Comparison of ENCODE assay signal across 20 cellular contexts in genomic region chr6:37096025-37096424, GRCh38.
DNase-seq lines count a peak whose midpoint lies in the region; ATAC-seq, FAIRE-seq and TF ChIP-seq lines count a peak whose summit lies in the region.
"Had no signal": no experiment of that assay in that cellular context is flagged by ENCODE, and none has a peak within 500 bp of the region (broad histone marks: within the 10 kb centered on the region; RNA-seq: fewer than 3 reads in every experiment).

No MANE protein-coding gene starts in this region.

- no peak for DNase-seq in WTC11 (ENCODE audit: low spot score)
- DNase-seq in H1 (ENCODE audit: low read depth in 1 of 2, low spot score in 2 of 2), result no peak
- DNase-seq in mesendoderm, result no peak
- peak in 1 of 2 donors; percentile 41 for DNase-seq in gastrocnemius medialis
- no peak for DNase-seq in HUDEP-2 (lab: John Stamatoyannopoulos, UW; ENCODE audit: unreplicated experiment in 76 of 76)
- DNase-seq: Caco-2, DMS53, MG63, NCI-H1105, NCI-H187, NCI-H69, PC-9 had no signal

- H2BK20ac ChIP-seq in H1 (ENCODE audit: low read length), result no peak overlapping the region

- H3K4me1 ChIP-seq in H1 (replicated peaks in 1 of 4; ENCODE audit: control insufficient read depth in 3 of 4, insufficient read depth in 4 of 4, low read length in 3 of 4), result peaks cover 0 to 7% (median under 1%) of the 10 kb centered on the region in 4 experiments; a peak in 5 of 7 replicates
- H3K4me1 ChIP-seq in mesendoderm (ENCODE audit: control insufficient read depth, low read depth, low read length), result peaks cover 2% of the 10 kb centered on the region
- H3K4me1 ChIP-seq in gastrocnemius medialis, result peaks cover 12 to 25% of the 10 kb centered on the region in 2 donors

- no peaks in the 10 kb centered on the region for H4K20me1 ChIP-seq in H1 (replicated peaks in 1 of 2; ENCODE audit: control insufficient read depth in 1 of 2, insufficient read depth in 2 of 2, low read length in 2 of 2)

- H2BK15ac ChIP-seq in H1 (ENCODE audit: low read length) (0 out of 2 replicates have a peak overlapping the region, but pooled peaks have one; percentile 46), mesendoderm (replicated peaks; ENCODE audit: low read depth) (no peak overlapping the region)

- H3K79me2 ChIP-seq in H1 (ENCODE audit: control insufficient read depth in 1 of 2, insufficient read depth in 2 of 2, low read length in 2 of 2), result no peaks in the 10 kb centered on the region
- H3K79me2 ChIP-seq in mesendoderm (ENCODE audit: control insufficient read depth, insufficient read depth, low read length), result no peaks in the 10 kb centered on the region

- no peak for TF ChIP-seq POLR2A in H1 (IDR thresholded peaks at IDR 0.05; ENCODE audit: control extremely low read depth in 1 of 2, low read depth in 2 of 2, low read length in 2 of 2)
- no peak for TF ChIP-seq POLR2A in gastrocnemius medialis (IDR thresholded peaks at IDR 0.05)

- TF ChIP-seq EP300 in H1 (IDR thresholded peaks at IDR 0.05; ENCODE audit: borderline replicate concordance in 1 of 2, low read depth in 2 of 2, low read length in 2 of 2), result no peak

- ATAC-seq in WTC11 (no peak), gastrocnemius medialis (peak; percentile 27 to 71), GM18867 (IDR thresholded peaks at IDR 0.05; ENCODE audit: unreplicated experiment) (no peak), HG03045 (IDR thresholded peaks at IDR 0.05; ENCODE audit: unreplicated experiment) (no peak), GM21723 (IDR thresholded peaks at IDR 0.05; ENCODE audit: unreplicated experiment) (no peak)
- ATAC-seq: A549, HCT116 had no signal

- no peak overlapping the region for H2BK120ac ChIP-seq in H1 (replicated peaks; ENCODE audit: low read depth, low read length)
- no peak overlapping the region for H2BK120ac ChIP-seq in mesendoderm (ENCODE audit: low read depth, low read length)

- no peaks in the 10 kb centered on the region for H3K36me3 Mint-ChIP-seq in WTC11

- no peaks in the 10 kb centered on the region for H3K9me3 Mint-ChIP-seq in WTC11
- H3K9me3 Mint-ChIP-seq: CD14-positive monocyte had no signal

- H2BK12ac ChIP-seq in H1 (ENCODE audit: low read depth, low read length), result no peak overlapping the region

- H3K18ac ChIP-seq in H1 (ENCODE audit: extremely low read depth, low read length), result no peak overlapping the region
- no peak overlapping the region for H3K18ac ChIP-seq in mesendoderm (ENCODE audit: low read length)

- no peak for TF ChIP-seq RAD21 in H1 (IDR thresholded peaks at IDR 0.05 in 1 of 2, conservative IDR thresholded peaks at IDR 0.05 in 1 of 2; ENCODE audit: low read depth in 2 of 2, low read length in 2 of 2)

- no peak overlapping the region for H4K8ac ChIP-seq in H1 (ENCODE audit: extremely low read depth, insufficient read depth, low read length)
- H4K8ac ChIP-seq in mesendoderm (ENCODE audit: low read depth, low read length), result no peak overlapping the region

- H3K27ac Mint-ChIP-seq in WTC11, result peak overlapping the region; percentile 3; the same call in 1 of the 2 replicates

- in situ Hi-C loops in gastrocnemius medialis (cut with MboI; ENCODE audit: low sequenced_read_pairs in 4 of 4), result loop anchor here in 1 of 4 donors (5.0 kb wide), 1 partner anchor 34 kb away; no protein-coding TSS in a partner anchor

- no peak for TF ChIP-seq CTCF in WTC11 (IDR thresholded peaks at IDR 0.05)
- TF ChIP-seq CTCF in H1 (IDR thresholded peaks at IDR 0.05; ENCODE audit: control extremely low read depth in 1 of 3, insufficient read depth in 1 of 3, low read depth in 1 of 3, low read length in 3 of 3), result no peak
- no peak for TF ChIP-seq CTCF in gastrocnemius medialis (IDR thresholded peaks at IDR 0.05 in 4 of 5, conservative IDR thresholded peaks at IDR 0.05 in 1 of 5)

- H3K14ac ChIP-seq in H1 (ENCODE audit: insufficient read length), result no peak overlapping the region

- H3K56ac ChIP-seq in H1 (replicated peaks; ENCODE audit: insufficient read length, low read depth, low read length) (no peak overlapping the region), mesendoderm (ENCODE audit: low read length) (peak overlapping the region; percentile 39)

- no peak for FAIRE-seq in H1 (lab: Jason Lieb, UNC)
- FAIRE-seq: A549 had no signal

- no peaks in the 10 kb centered on the region; the same call in 1 of the 2 replicates for H3K27me3 Mint-ChIP-seq in WTC11 (ENCODE audit: low read depth)

- CTCF ChIA-PET in WTC11 (lab: Charles Lee), result interaction anchor here (0.6 to 1.8 kb wide), 8 partner anchors 10 to 114 kb away, joined by 3 to 6 read pairs (median 4); no protein-coding TSS in a partner anchor
- CTCF ChIA-PET in H1 (lab: Charles Lee; ENCODE audit: partially characterized antibody), result interaction anchor here (0.7 to 2.4 kb wide), 9 partner anchors 10 to 76 kb away, joined by 3 to 9 read pairs (median 3); no protein-coding TSS in a partner anchor

- H3K4me2 ChIP-seq in H1 (ENCODE audit: insufficient read depth in 1 of 2, low read depth in 2 of 2, low read length in 2 of 2), result no peak overlapping the region
- no peak overlapping the region for H3K4me2 ChIP-seq in mesendoderm (ENCODE audit: low read length)
- H3K4me2 ChIP-seq: A549, PC-9 had no signal

- no peaks in the 10 kb centered on the region for H3K23me2 ChIP-seq in H1 (ENCODE audit: low read depth, low read length)

- H3K4me3 Mint-ChIP-seq in WTC11, result no peak overlapping the region
- H3K4me3 Mint-ChIP-seq: CD14-positive monocyte had no signal

- H3K36me3 ChIP-seq in H1 (ENCODE audit: control insufficient read depth in 2 of 4, insufficient read depth in 4 of 4, low read length in 3 of 4), result no peaks in the 10 kb centered on the region
- H3K36me3 ChIP-seq in mesendoderm (ENCODE audit: control insufficient read depth, insufficient read depth, low read length), result no peaks in the 10 kb centered on the region
- no peaks in the 10 kb centered on the region for H3K36me3 ChIP-seq in gastrocnemius medialis
- H3K36me3 ChIP-seq: MG63 had no signal

- no peak overlapping the region for H4K91ac ChIP-seq in H1 (replicated peaks; ENCODE audit: insufficient read length, low read length)

- intact Hi-C loops in gastrocnemius medialis (cut with DNase I; ENCODE audit: low total_unique reads), result no loop called here

- H3K4ac ChIP-seq in H1 (replicated peaks; ENCODE audit: insufficient read length, low read depth, low read length), result no peak overlapping the region
- no peak overlapping the region for H3K4ac ChIP-seq in mesendoderm (ENCODE audit: low read depth, low read length)

- H3K27ac ChIP-seq in H1 (ENCODE audit: low read depth, low read length) (no peak overlapping the region), mesendoderm (ENCODE audit: low read depth, low read length) (no peak overlapping the region), gastrocnemius medialis (peak overlapping the region; percentile 65 to 78 (median 73))
- H3K27ac ChIP-seq: HL-60, KMS-11, PC-9 had no signal

- H2BK5ac ChIP-seq in H1 (ENCODE audit: low read depth, low read length), result no peak overlapping the region
- no peak overlapping the region for H2BK5ac ChIP-seq in mesendoderm (ENCODE audit: low read length)

- H3K27me3 ChIP-seq in H1 (replicated peaks in 1 of 4; ENCODE audit: control insufficient read depth in 3 of 4, extremely low read depth in 1 of 4, insufficient read depth in 3 of 4, low read length in 3 of 4) (no peaks in the 10 kb centered on the region), mesendoderm (ENCODE audit: insufficient read depth, low read length, poor library complexity) (no peaks in the 10 kb centered on the region), gastrocnemius medialis (no peaks in the 10 kb centered on the region)
- H3K27me3 ChIP-seq: MG63 had no signal

- H3K79me1 ChIP-seq in H1 (ENCODE audit: low read depth, low read length), result no peaks in the 10 kb centered on the region
- no peaks in the 10 kb centered on the region for H3K79me1 ChIP-seq in mesendoderm (ENCODE audit: low read length)

- H3K4me3 ChIP-seq in H1 (ENCODE audit: extremely low read depth in 1 of 4, insufficient read depth in 2 of 4, low read depth in 3 of 4, low read length in 4 of 4) (no peak overlapping the region), mesendoderm (ENCODE audit: low read length) (no peak overlapping the region), gastrocnemius medialis (no peak overlapping the region)
- H3K4me3 ChIP-seq: A549, MG63, PC-9 had no signal

- H3K9ac ChIP-seq in H1 (replicated peaks in 1 of 4; ENCODE audit: extremely low read depth in 1 of 4, low read depth in 3 of 4, low read length in 3 of 4) (no peak overlapping the region), mesendoderm (ENCODE audit: low read length) (no peak overlapping the region)
- H3K9ac ChIP-seq: KMS-11 had no signal

- no peak overlapping the region for H4K5ac ChIP-seq in H1 (ENCODE audit: insufficient read length, low read depth, low read length)
- H4K5ac ChIP-seq in mesendoderm (ENCODE audit: low read length), result no peak overlapping the region

- H3K4me1 Mint-ChIP-seq in WTC11, result peaks cover 31% of the 10 kb centered on the region

- no peak overlapping the region for H3K23ac ChIP-seq in H1 (ENCODE audit: insufficient read length)
- no peak overlapping the region for H3K23ac ChIP-seq in mesendoderm (ENCODE audit: low read length)

- H2AK5ac ChIP-seq in H1 (ENCODE audit: low read depth, low read length), result no peak overlapping the region
- H2AK5ac ChIP-seq in mesendoderm (ENCODE audit: low read length), result no peak overlapping the region

- H2AFZ ChIP-seq in H1 (ENCODE audit: low read length), result no peak overlapping the region
- H2AFZ ChIP-seq: PC-9 had no signal

- POLR2A ChIA-PET in WTC11 (lab: Charles Lee) (interaction anchor here (0.6 to 0.7 kb wide), 2 partner anchors 43 to 50 kb away, joined by 4 to 5 read pairs; no protein-coding TSS in a partner anchor), H1 (lab: Charles Lee; ENCODE audit: partially characterized antibody) (interaction anchor here (0.7 to 6.4 kb wide), 13 partner anchors 9 to 74 kb away, joined by 3 to 56 read pairs (median 4); partner anchors contain the start of gene PIM1)

- H3K9me3 ChIP-seq in H1 (ENCODE audit: insufficient read depth in 2 of 2, low read depth in 1 of 2, low read length in 1 of 2) (no peaks in the 10 kb centered on the region), gastrocnemius medialis (no peaks in the 10 kb centered on the region)
- H3K9me3 ChIP-seq: A549, Caco-2, MG63 had no signal

- 70% methylated on average over 1 of the region's 1 CpG; no CpG with 5 or more reads in 1 of the 2 experiments for WGBS in H1 (ENCODE audit: extremely low coverage in 1 of 2, insufficient coverage in 1 of 2, insufficient read length in 1 of 2, insufficient replicate concordance in 2 of 2, low coverage in 1 of 2, low lambda C conversion rate in 2 of 2, missing lambda C conversion rate in 1 of 2), 2 experiments
- no CpG with 5 or more reads among the region's 1 CpG for WGBS in mesendoderm (ENCODE audit: extremely low coverage, insufficient coverage, low lambda C conversion rate)

TF ChIP-seq in WTC11, 78 proteins besides CTCF, POLR2A, EP300 and RAD21 (continues in another document):
- no peak for TF ChIP-seq GRHL2 (CRISPR knock-in tag; IDR thresholded peaks at IDR 0.05; ENCODE audit: insufficient replicate concordance, severe bottlenecking)

TF ChIP-seq in H1, 55 proteins besides CTCF, POLR2A, EP300 and RAD21 (continues in another document):
- no peak for TF ChIP-seq TEAD4 (IDR thresholded peaks at IDR 0.05; ENCODE audit: low read depth, low read length)
- TF ChIP-seq HDAC6 (IDR thresholded peaks at IDR 0.05; ENCODE audit: low read depth, low read length), result no peak
- TF ChIP-seq SUZ12 (IDR thresholded peaks at IDR 0.05; ENCODE audit: low read length), result no peak
- no peak for TF ChIP-seq MAFK (IDR thresholded peaks at IDR 0.05; ENCODE audit: low read depth, low read length)
- no peak for TF ChIP-seq SP2 (IDR thresholded peaks at IDR 0.05; ENCODE audit: low read length)

Comparison
In these comparisons a context has a peak if more than half of its experiments do, and no peak if none do; other contexts are left out.
1. ATAC-seq: peak in gastrocnemius medialis (2 of 2); none in WTC11 (single experiment), GM18867 (single experiment), HG03045 (single experiment) and GM21723 (single experiment).
2. H3K27ac ChIP-seq: peak in gastrocnemius medialis (4 of 4); none in H1 (single experiment) and mesendoderm (single experiment).